ENCODE assay signal across 8 cellular contexts in the genomic region with DNA sequence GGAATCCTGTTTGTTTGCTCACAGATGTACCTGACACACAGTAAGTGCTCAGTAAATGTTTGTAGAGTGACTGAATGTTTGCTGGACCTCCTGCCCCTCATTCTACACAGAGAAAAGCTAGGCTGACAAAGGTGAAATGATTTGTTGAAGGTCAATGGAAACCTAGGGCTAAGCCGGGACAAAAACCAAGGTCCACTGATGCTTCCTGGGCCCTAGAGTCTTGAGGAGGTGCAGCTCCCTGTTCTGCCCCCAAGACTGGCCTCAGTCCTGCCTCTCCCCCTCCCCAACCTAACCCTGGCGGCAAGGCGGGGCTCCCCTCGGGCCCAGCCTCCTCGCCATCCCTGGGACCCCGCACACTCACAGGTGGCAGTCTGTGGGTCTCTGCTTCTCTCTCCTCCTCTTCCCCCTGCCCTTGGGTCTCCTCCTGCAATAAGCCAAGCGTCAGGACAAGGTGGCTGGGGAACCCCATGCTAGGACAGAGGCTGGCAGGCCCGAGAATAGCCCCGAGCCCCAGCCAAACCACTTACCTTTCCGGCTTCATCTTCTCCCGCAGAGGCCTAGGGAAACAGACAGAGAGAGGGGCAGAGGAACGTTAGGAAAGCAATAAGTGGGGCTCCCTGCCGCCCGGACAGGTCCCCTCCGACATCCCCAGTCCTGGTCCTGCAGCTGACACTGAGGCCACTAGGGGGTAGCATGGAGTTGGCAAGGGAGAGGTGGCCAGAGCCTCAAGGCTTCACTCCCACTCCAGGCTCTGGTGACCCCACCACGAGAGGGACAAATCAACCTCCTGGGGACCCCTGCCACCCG. TPM values are rescaled to one million over a fixed set of nuclear protein-coding genes. Genes with fewer than 3 reads are reported as not detected.
DNase-seq lines count a peak whose midpoint lies in the region; ATAC-seq and TF ChIP-seq lines count a peak whose summit lies in the region.

No MANE protein-coding gene starts in this region.

- H3K27ac ChIP-seq in mammary epithelial cell (ENCODE audit: insufficient read depth, low read depth, low read length), result no peak overlapping the region

- no peaks in the 10 kb centered on the region for H3K79me2 ChIP-seq in mammary epithelial cell (ENCODE audit: insufficient read depth, low read length)

- POLR2A ChIA-PET in activated B cell treated with CpG ODN at 0.5 μM for 24 hours (lab: Charles Lee), result interaction anchor here (1.8 kb wide), 1 partner anchor 23 kb away, joined by 7 read pairs; the partner anchor contains the start of gene RPS6KL1

- no peak overlapping the region for H3K4me3 ChIP-seq in mammary epithelial cell (replicated peaks in 1 of 3; ENCODE audit: insufficient read depth in 1 of 3, low read depth in 2 of 3, low read length in 3 of 3)

- H3K9me3 ChIP-seq in mammary epithelial cell (replicated peaks; ENCODE audit: insufficient read depth, low read length), result no peaks in the 10 kb centered on the region

- DNase-seq in AG20443 (ENCODE audit: low spot score) (peak; percentile 93), GM20000 (ENCODE audit: low spot score) (peak; percentile 90), NCI-H2196 (lab: John Stamatoyannopoulos, UW; ENCODE audit: unreplicated experiment) (peak; percentile 87), activated B cell treated with CpG ODN at 0.5 μM for 24 hours (peak; percentile 61), mammary epithelial cell (peak; percentile 41), kidney tubule cell (ENCODE audit: low spot score) (peak; percentile 66), NCI-H1048 (lab: John Stamatoyannopoulos, UW) (no peak)
- peak; percentile 81 for DNase-seq in stimulated activated CD4-positive, alpha-beta T cell treated with anti-CD3 and anti-CD28 coated beads, Interleukin-2, amount 100 ng/mL, for 24 hours

- no peak overlapping the region for H3K4me2 ChIP-seq in mammary epithelial cell (ENCODE audit: insufficient read depth, low read depth, low read length)

- no peak overlapping the region for H3K4me3 Mint-ChIP-seq in activated B cell treated with CpG ODN at 0.5 μM for 24 hours

- peaks cover 2% of the 10 kb centered on the region for H3K27me3 Mint-ChIP-seq in activated B cell treated with CpG ODN at 0.5 μM for 24 hours

- WGBS in mammary epithelial cell (ENCODE audit: low coverage, missing lambda C conversion rate), result 20% methylated on average over 12 of the region's 17 CpGs

- ATAC-seq in activated B cell treated with CpG ODN at 0.5 μM for 24 hours (ENCODE audit: low read depth), result peak; percentile 67

- H3K27ac Mint-ChIP-seq in activated B cell treated with CpG ODN at 0.5 μM for 24 hours, result peak overlapping the region; percentile 46

- H3K9ac ChIP-seq in mammary epithelial cell (ENCODE audit: insufficient read depth, low read length), result no peak overlapping the region

- peaks cover 34% of the 10 kb centered on the region for H3K4me1 Mint-ChIP-seq in activated B cell treated with CpG ODN at 0.5 μM for 24 hours

- in situ Hi-C loops in mammary epithelial cell (cut with MboI; ENCODE audit: low sequenced_read_pairs in 2 of 2), result loop anchor here in 1 of 2 donors (5.0 to 10.0 kb wide), 2 partner anchors 56 to 129 kb away; partner anchors contain the start of gene EIF2B2

- H3K36me3 Mint-ChIP-seq in activated B cell treated with CpG ODN at 0.5 μM for 24 hours (ENCODE audit: low read depth), result no peaks in the 10 kb centered on the region

- H3K27me3 ChIP-seq in mammary epithelial cell (ENCODE audit: insufficient read depth, low read length), result no peaks in the 10 kb centered on the region

- peaks cover 2% of the 10 kb centered on the region for H3K36me3 ChIP-seq in mammary epithelial cell (ENCODE audit: insufficient read depth, low read length)

- BruUV-seq in mammary epithelial cell (replicated peaks; lab: Mats Ljungman, UMichigan), result TSS peak; percentile 87

- H2AFZ ChIP-seq in mammary epithelial cell (ENCODE audit: low read depth, low read length), result peak overlapping the region; percentile 40

- dilution Hi-C loops in mammary epithelial cell (cut with HindIII; ENCODE audit: low sequenced_read_pairs), result no loop called here

- H3K4me1 ChIP-seq in mammary epithelial cell (ENCODE audit: insufficient read depth, low read length), result peaks cover 45% of the 10 kb centered on the region

- intact Hi-C loops in activated B cell treated with CpG ODN at 0.5 μM for 24 hours (cut with micrococcal nuclease) (loop anchor here (1.0 to 10.0 kb wide), 6 partner anchors 17 to 451 kb away; partner anchors contain the start of genes EIF2B2, ISCA2 and NPC2), mammary epithelial cell (cut with micrococcal nuclease) (loop anchor here (1.0 to 10.0 kb wide), 5 partner anchors 56 to 359 kb away; partner anchors contain the start of gene EIF2B2)

- TF ChIP-seq CTCF in GM20000 (IDR thresholded peaks at IDR 0.05; ENCODE audit: extremely low read depth, missing control alignments) (peak; percentile 79), activated B cell treated with CpG ODN at 0.5 μM for 24 hours (IDR thresholded peaks at IDR 0.05) (no peak), mammary epithelial cell (conservative IDR thresholded peaks at IDR 0.05 in 1 of 2, IDR thresholded peaks at IDR 0.05 in 1 of 2; ENCODE audit: extremely low read depth in 1 of 2, insufficient read depth in 1 of 2, low read depth in 1 of 2, low read length in 2 of 2) (peak; percentile 90 to 91)

- no peaks in the 10 kb centered on the region for H3K9me3 Mint-ChIP-seq in activated B cell treated with CpG ODN at 0.5 μM for 24 hours

- CTCF ChIA-PET in activated B cell treated with CpG ODN at 0.5 μM for 24 hours (lab: Charles Lee), result interaction anchor here (1.1 to 4.2 kb wide), 9 partner anchors 10 to 142 kb away, joined by 3 to 26 read pairs (median 5); partner anchors contain the start of genes EIF2B2 and RPS6KL1
- CTCF ChIA-PET in mammary epithelial cell (lab: Charles Lee; ENCODE audit: low non-redundant PET), result interaction anchor here (0.6 to 0.9 kb wide), 3 partner anchors 118 to 142 kb away, joined by 3 to 8 read pairs (median 3); partner anchors contain the start of gene ACYP1

- no peaks in the 10 kb centered on the region for H4K20me1 ChIP-seq in mammary epithelial cell (ENCODE audit: insufficient read depth, low read length)

RNA-seq across cellular contexts. Expression of gene PGF, which starts 9.3 kb away (rescaled TPM):
- total RNA-seq in activated B cell treated with CpG ODN at 0.5 μM for 24 hours (not detected in 2 replicates), mammary epithelial cell (10 to 100 TPM; 16.5 to 31.9 TPM)
- polyA plus RNA-seq in mammary epithelial cell, result 24.0 TPM
- polyA minus RNA-seq in mammary epithelial cell, result 18.0 TPM

RNA-seq across cellular contexts. Expression of gene RPS6KL1, which starts 23.0 kb away (rescaled TPM):
- total RNA-seq in activated B cell treated with CpG ODN at 0.5 μM for 24 hours, result 5.2 and 7.0 TPM in 2 replicates
- total RNA-seq in mammary epithelial cell, result 1 to 10 TPM in 1 of 2 donors, under 1 TPM in 1; 0.17 to 1.6 TPM
- 0.51 TPM for polyA plus RNA-seq in mammary epithelial cell
- not detected for polyA minus RNA-seq in mammary epithelial cell

RNA-seq across cellular contexts. Expression of gene EIF2B2, which starts 56.7 kb away (rescaled TPM):
- total RNA-seq in activated B cell treated with CpG ODN at 0.5 μM for 24 hours (36.6 and 37.2 TPM in 2 replicates), mammary epithelial cell (10 to 100 TPM; 47.8 to 57.3 TPM)
- polyA plus RNA-seq in mammary epithelial cell, result 127 TPM
- 24.7 TPM for polyA minus RNA-seq in mammary epithelial cell

Comparison
In these comparisons a context has a peak if more than half of its experiments do, and no peak if none do; other contexts are left out.
1. RNA of gene PGF, which starts 9.3 kb away (total RNA-seq): 16.5 to 31.9 TPM in mammary epithelial cell; not detected in activated B cell treated with CpG ODN at 0.5 μM for 24 hours; every median in the first group is over 10 times any median in the second.